ENCODE assay signal across 20 cellular contexts in the genomic region with DNA sequence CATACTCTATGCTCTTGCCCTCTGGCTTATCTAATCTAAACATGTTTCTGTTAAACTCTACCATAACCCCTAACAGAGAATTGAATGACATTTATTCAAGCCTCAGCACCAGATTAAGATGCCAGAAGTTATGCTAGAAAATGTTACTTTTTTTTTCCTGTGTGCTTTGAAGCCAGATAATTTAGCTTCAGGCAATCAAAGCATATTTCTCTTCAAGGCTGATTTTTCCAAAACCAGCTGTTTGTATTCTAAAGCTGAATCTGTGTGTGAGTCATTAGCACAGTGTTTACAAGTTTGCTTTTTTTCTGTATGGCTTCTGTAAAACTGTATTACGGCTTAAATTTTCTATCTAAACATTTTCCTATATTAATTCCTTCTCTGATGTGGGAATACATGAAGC.
"Had no signal": no experiment of that assay in that cellular context is flagged by ENCODE, and none has a peak within 500 bp of the region (broad histone marks: within the 10 kb centered on the region; RNA-seq: fewer than 3 reads in every experiment).

No MANE protein-coding gene starts in this region.

- H2AFZ ChIP-seq: parathyroid adenoma had no signal

- H3K4me1 Mint-ChIP-seq: activated CD4-positive, alpha-beta T cell treated with anti-CD3 and anti-CD28 coated beads, Interleukin-2, amount 10 ng/mL, durations not matched to agents 7 days and 5 days; activated CD8-positive, alpha-beta memory T cell treated with anti-CD3 and anti-CD28 coated beads, Interleukin-2, amount 10 ng/mL, durations not matched to agents 7 days and 5 days; activated naive CD4-positive, alpha-beta T cell treated with anti-CD3 and anti-CD28 coated beads, Interleukin-2, amount 50 U/mL, for 24 hours; brain; T-cell had no signal

- H3K36me3 ChIP-seq: gastroesophageal sphincter, thyroid gland, upper lobe of right lung had no signal

- H3K27ac ChIP-seq: gastroesophageal sphincter, parathyroid adenoma, thyroid gland, upper lobe of right lung had no signal

- H3K27me3 Mint-ChIP-seq: activated CD4-positive, alpha-beta T cell treated with anti-CD3 and anti-CD28 coated beads, Interleukin-2, amount 10 ng/mL, durations not matched to agents 7 days and 5 days; activated CD8-positive, alpha-beta memory T cell treated with anti-CD3 and anti-CD28 coated beads, Interleukin-2, amount 10 ng/mL, durations not matched to agents 7 days and 5 days; activated CD8-positive, alpha-beta T cell treated with anti-CD3 and anti-CD28 coated beads for 36 hours; activated naive CD4-positive, alpha-beta T cell treated with anti-CD3 and anti-CD28 coated beads, Interleukin-2, amount 50 U/mL, for 24 hours; T-cell had no signal

- H3K27me3 ChIP-seq: gastroesophageal sphincter, thyroid gland, upper lobe of right lung had no signal

- H3K9ac ChIP-seq: parathyroid adenoma had no signal

- DNase-seq: activated CD4-positive, alpha-beta T cell treated with anti-CD3 and anti-CD28 coated beads, Interleukin-2, amount 10 ng/mL, durations not matched to agents 7 days and 5 days; activated CD8-positive, alpha-beta memory T cell treated with anti-CD3 and anti-CD28 coated beads, Interleukin-2, amount 10 ng/mL, durations not matched to agents 7 days and 5 days; activated CD8-positive, alpha-beta T cell treated with anti-CD3 and anti-CD28 coated beads for 36 hours; activated gamma-delta T cell treated with Interleukin-2 at 50 U/mL for 16 hours; aorta; head of caudate nucleus; left ventricle myocardium superior; nucleus accumbens; right cardiac atrium; stimulated activated CD4-positive, alpha-beta T cell treated with anti-CD3 and anti-CD28 coated beads, Interleukin-12 subunit alpha, Interleukin-12 subunit beta, amount 100 ng/mL, for 4 hours; stimulated activated CD4-positive, alpha-beta T cell treated with anti-CD3 and anti-CD28 coated beads, Interleukin-4, amount 100 ng/mL, for 4 hours; stimulated activated naive CD8-positive, alpha-beta T cell treated with anti-CD3 and anti-CD28 coated beads, Interleukin-15, Interleukin-2, amounts not matched to agents 100 U/mL and 50 U/mL, for 24 hours; T-cell; thyroid gland; upper lobe of right lung had no signal

- H3K36me3 Mint-ChIP-seq: activated CD8-positive, alpha-beta memory T cell treated with anti-CD3 and anti-CD28 coated beads, Interleukin-2, amount 10 ng/mL, durations not matched to agents 7 days and 5 days; activated naive CD4-positive, alpha-beta T cell treated with anti-CD3 and anti-CD28 coated beads, Interleukin-2, amount 50 U/mL, for 24 hours; brain; T-cell had no signal

- ATAC-seq: activated CD8-positive, alpha-beta memory T cell treated with anti-CD3 and anti-CD28 coated beads, Interleukin-2, amount 10 ng/mL, durations not matched to agents 7 days and 5 days; activated CD8-positive, alpha-beta T cell treated with anti-CD3 and anti-CD28 coated beads for 36 hours; gastroesophageal sphincter; left ventricle myocardium superior; right cardiac atrium; stimulated activated naive CD8-positive, alpha-beta T cell treated with anti-CD3 and anti-CD28 coated beads, Interleukin-15, Interleukin-2, amounts not matched to agents 100 U/mL and 50 U/mL, for 24 hours; T-cell; upper lobe of right lung had no signal

- H3K4me3 Mint-ChIP-seq: activated CD4-positive, alpha-beta T cell treated with anti-CD3 and anti-CD28 coated beads, Interleukin-2, amount 10 ng/mL, durations not matched to agents 7 days and 5 days; activated CD8-positive, alpha-beta memory T cell treated with anti-CD3 and anti-CD28 coated beads, Interleukin-2, amount 10 ng/mL, durations not matched to agents 7 days and 5 days; activated CD8-positive, alpha-beta T cell treated with anti-CD3 and anti-CD28 coated beads for 36 hours; activated naive CD4-positive, alpha-beta T cell treated with anti-CD3 and anti-CD28 coated beads, Interleukin-2, amount 50 U/mL, for 24 hours; activated T-helper 1 cell treated with anti-CD3 and anti-CD28 coated beads, Interleukin-12 subunit alpha, Interleukin-12 subunit beta, Interleukin-2, Interleukin-4 antibody, amounts not matched to agents 30 ng/mL and 10 ng/mL and 1 ng/mL, durations not matched to agents 14 hours and 24 hours and 36 hours; brain; T-cell had no signal

- H3K4me1 ChIP-seq: gastroesophageal sphincter, parathyroid adenoma, thyroid gland, upper lobe of right lung had no signal

- H3K27ac Mint-ChIP-seq: activated CD4-positive, alpha-beta T cell treated with anti-CD3 and anti-CD28 coated beads, Interleukin-2, amount 10 ng/mL, durations not matched to agents 7 days and 5 days; activated CD8-positive, alpha-beta memory T cell treated with anti-CD3 and anti-CD28 coated beads, Interleukin-2, amount 10 ng/mL, durations not matched to agents 7 days and 5 days; activated CD8-positive, alpha-beta T cell treated with anti-CD3 and anti-CD28 coated beads for 36 hours; activated naive CD4-positive, alpha-beta T cell treated with anti-CD3 and anti-CD28 coated beads, Interleukin-2, amount 50 U/mL, for 24 hours; activated T-helper 1 cell treated with anti-CD3 and anti-CD28 coated beads, Interleukin-12 subunit alpha, Interleukin-12 subunit beta, Interleukin-2, Interleukin-4 antibody, amounts not matched to agents 30 ng/mL and 10 ng/mL and 1 ng/mL, durations not matched to agents 14 hours and 24 hours and 36 hours; brain; T-cell had no signal

- H3K4me3 ChIP-seq: gastroesophageal sphincter, thyroid gland, upper lobe of right lung had no signal

- H3K9me3 ChIP-seq: thyroid gland, upper lobe of right lung had no signal
